ENCODE assay signal across 22 cellular contexts in the genomic region with DNA sequence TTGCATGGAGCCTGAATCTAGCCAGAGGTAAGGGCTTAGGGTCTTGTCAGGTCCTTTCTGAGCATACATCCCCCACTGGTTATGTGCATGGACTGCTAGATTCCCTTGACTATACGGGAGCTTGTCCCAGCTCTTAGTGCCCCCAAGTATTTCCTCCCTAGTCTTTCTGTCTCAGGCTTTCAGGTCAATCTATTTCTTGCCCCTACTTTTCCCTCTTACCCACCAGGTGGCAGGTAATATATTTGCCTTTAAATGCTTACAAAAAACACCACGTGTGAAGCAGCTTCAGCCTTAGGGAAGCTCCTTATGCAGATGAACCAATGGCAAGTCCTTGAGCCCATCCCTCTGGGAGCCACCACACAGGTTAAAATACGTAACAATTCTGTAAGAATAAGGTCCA.
"Had no signal": no experiment of that assay in that cellular context is flagged by ENCODE, and none has a peak within 500 bp of the region (broad histone marks: within the 10 kb centered on the region; RNA-seq: fewer than 3 reads in every experiment).

No MANE protein-coding gene starts in this region.

- H3K4me3 ChIP-seq: ascending aorta, breast epithelium, esophagus muscularis mucosa, heart right ventricle, lower lobe of right lung, right atrium auricular region, tibial artery had no signal

- H3K4me1 Mint-ChIP-seq: activated CD4-positive, alpha-beta T cell treated with anti-CD3 and anti-CD28 coated beads, Interleukin-2, amount 10 ng/mL, durations not matched to agents 24 days and 14 days; activated naive CD4-positive, alpha-beta T cell treated with anti-CD3 and anti-CD28 coated beads, Interleukin-2, amount 50 U/mL, for 24 hours; nephron progenitor cell had no signal

- H3K36me3 ChIP-seq: ascending aorta, breast epithelium, esophagus muscularis mucosa, heart right ventricle, lower lobe of right lung, right atrium auricular region, tibial artery had no signal

- H3K27ac Mint-ChIP-seq: activated CD4-positive, alpha-beta T cell treated with anti-CD3 and anti-CD28 coated beads, Interleukin-2, amount 10 ng/mL, durations not matched to agents 24 days and 14 days; activated CD8-positive, alpha-beta T cell treated with anti-CD3 and anti-CD28 coated beads, Interleukin-2, amount 10 ng/mL, durations not matched to agents 7 days and 5 days; activated naive CD4-positive, alpha-beta T cell treated with anti-CD3 and anti-CD28 coated beads, Interleukin-2, amount 50 U/mL, for 24 hours; activated T-cell treated with anti-CD3 and anti-CD28 coated beads, Interleukin-2, amount 50 U/mL, for 72 hours; nephron progenitor cell; progenitor cell of endocrine pancreas; T-helper 2 cell treated with Interferon-gamma antibody and Interleukin-4, amounts not matched to agents 5 μg/mL and 100 μg/mL, for 36 hours had no signal

- H3K27me3 ChIP-seq: ascending aorta, breast epithelium, esophagus muscularis mucosa, heart right ventricle, right atrium auricular region, tibial artery had no signal

- DNase-seq: activated CD4-positive, alpha-beta T cell treated with anti-CD3 and anti-CD28 coated beads, Interleukin-2, amount 10 ng/mL, durations not matched to agents 24 days and 14 days; activated CD8-positive, alpha-beta T cell treated with anti-CD3 and anti-CD28 coated beads, Interleukin-2, amount 10 ng/mL, durations not matched to agents 7 days and 5 days; activated effector memory CD4-positive, alpha-beta T cell treated with anti-CD3 and anti-CD28 coated beads, Interleukin-2, amount 50 U/mL, for 16 hours; activated T-cell treated with anti-CD3 and anti-CD28 coated beads, Interleukin-2, amount 50 U/mL, for 72 hours; cerebellar nuclear complex; cortex of kidney; heart right ventricle; lower lobe of right lung; nephron progenitor cell; SK-N-SH; stimulated activated CD4-positive, alpha-beta T cell treated with anti-CD3 and anti-CD28 coated beads, Interleukin-12 subunit alpha, Interleukin-12 subunit beta, amount 100 ng/mL, for 4 hours; stimulated activated CD4-positive, alpha-beta T cell treated with anti-CD3 and anti-CD28 coated beads, Interleukin-1b, Interleukin-23, amount 100 ng/mL, for 48 hours; stimulated activated naive CD4-positive, alpha-beta T cell treated with Interleukin-2 at 50 U/mL for 16 hours; substantia nigra; tibial artery had no signal

- H3K4me3 Mint-ChIP-seq: activated CD4-positive, alpha-beta T cell treated with anti-CD3 and anti-CD28 coated beads, Interleukin-2, amount 10 ng/mL, durations not matched to agents 24 days and 14 days; activated CD8-positive, alpha-beta T cell treated with anti-CD3 and anti-CD28 coated beads, Interleukin-2, amount 10 ng/mL, durations not matched to agents 7 days and 5 days; activated naive CD4-positive, alpha-beta T cell treated with anti-CD3 and anti-CD28 coated beads, Interleukin-2, amount 50 U/mL, for 24 hours; activated T-cell treated with anti-CD3 and anti-CD28 coated beads, Interleukin-2, amount 50 U/mL, for 72 hours; nephron progenitor cell; T-helper 2 cell treated with Interferon-gamma antibody and Interleukin-4, amounts not matched to agents 5 μg/mL and 100 μg/mL, for 36 hours had no signal

- H3K27ac ChIP-seq: ascending aorta, breast epithelium, esophagus muscularis mucosa, heart right ventricle, lower lobe of right lung, right atrium auricular region, tibial artery had no signal

- ATAC-seq: activated CD8-positive, alpha-beta T cell treated with anti-CD3 and anti-CD28 coated beads, Interleukin-2, amount 10 ng/mL, durations not matched to agents 7 days and 5 days; activated T-cell treated with anti-CD3 and anti-CD28 coated beads, Interleukin-2, amount 50 U/mL, for 72 hours; heart right ventricle; lower lobe of right lung had no signal

- H3K27me3 Mint-ChIP-seq: activated CD4-positive, alpha-beta T cell treated with anti-CD3 and anti-CD28 coated beads, Interleukin-2, amount 10 ng/mL, durations not matched to agents 24 days and 14 days; activated naive CD4-positive, alpha-beta T cell treated with anti-CD3 and anti-CD28 coated beads, Interleukin-2, amount 50 U/mL, for 24 hours; progenitor cell of endocrine pancreas had no signal

- H3K4me1 ChIP-seq: ascending aorta, breast epithelium, esophagus muscularis mucosa, heart right ventricle, lower lobe of right lung, right atrium auricular region had no signal

- H3K9me3 ChIP-seq: ascending aorta, breast epithelium, esophagus muscularis mucosa, heart right ventricle, lower lobe of right lung, right atrium auricular region, SK-N-SH, tibial artery had no signal

- H3K9ac ChIP-seq: SK-N-SH had no signal

- H3K36me3 Mint-ChIP-seq: activated naive CD4-positive, alpha-beta T cell treated with anti-CD3 and anti-CD28 coated beads, Interleukin-2, amount 50 U/mL, for 24 hours had no signal

- H3K9me3 Mint-ChIP-seq: activated CD4-positive, alpha-beta T cell treated with anti-CD3 and anti-CD28 coated beads, Interleukin-2, amount 10 ng/mL, durations not matched to agents 24 days and 14 days; nephron progenitor cell; T-helper 2 cell treated with Interferon-gamma antibody and Interleukin-4, amounts not matched to agents 5 μg/mL and 100 μg/mL, for 36 hours had no signal

- H3K4me2 ChIP-seq: SK-N-SH had no signal
